ENCODE assay signal across 8 cellular contexts in the genomic region with DNA sequence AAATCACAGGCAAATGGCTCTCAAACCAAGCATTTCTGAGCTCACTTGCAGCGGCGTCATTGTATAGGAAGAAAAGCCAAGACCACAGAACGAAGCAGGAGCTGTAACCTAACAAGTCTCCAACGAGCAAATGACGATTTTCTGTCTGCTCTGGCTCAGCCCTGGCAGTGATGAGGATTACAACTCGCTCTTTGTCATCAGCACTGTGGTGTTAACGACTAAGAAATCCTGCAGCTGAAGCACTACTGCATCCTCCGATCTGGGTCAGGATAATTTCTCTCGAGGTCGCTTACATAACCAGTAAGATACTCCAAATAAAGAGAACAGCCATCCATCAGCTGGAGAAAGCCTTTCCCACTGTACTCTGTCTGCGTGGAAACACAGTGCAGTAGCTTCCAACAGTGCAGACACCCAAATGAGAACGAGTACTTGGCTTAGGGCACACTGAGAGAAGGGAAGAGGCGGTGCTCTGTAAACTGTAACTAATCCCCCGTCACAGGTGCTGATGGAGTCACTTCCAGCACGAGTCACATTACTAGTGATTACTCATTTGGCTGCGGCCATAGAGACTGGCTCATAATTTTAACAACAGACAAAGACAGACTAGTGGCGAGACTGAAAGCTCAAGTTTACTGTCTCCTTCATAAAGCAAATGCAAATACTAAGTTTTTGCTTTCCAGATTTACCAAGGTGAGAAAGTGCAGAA.
DNase-seq lines count a peak whose midpoint lies in the region; ATAC-seq and TF ChIP-seq lines count a peak whose summit lies in the region.

No MANE protein-coding gene starts in this region.

- H3K9ac ChIP-seq in GM23248 (peak overlapping the region; percentile 99), subcutaneous abdominal adipose tissue (ENCODE audit: low read length in 5 of 5) (peak overlapping the region in 4 of 5 donors; percentile 77 to 96 (median 86))

- no peaks in the 10 kb centered on the region for H3K9me2 ChIP-seq in GM23248 (ENCODE audit: insufficient read depth)

- in situ Hi-C loops in GM23248 (cut with MboI) = no loop called here

- peak; percentile 96 for ATAC-seq in foreskin keratinocyte

- no peaks in the 10 kb centered on the region for H3K36me3 ChIP-seq in GM23248 (ENCODE audit: low read depth)
- no peaks in the 10 kb centered on the region for H3K36me3 ChIP-seq in neuron (ENCODE audit: insufficient read depth, low read length)
- H3K36me3 ChIP-seq in subcutaneous abdominal adipose tissue (ENCODE audit: control insufficient read depth in 5 of 5, insufficient read depth in 5 of 5, low read length in 5 of 5) = no peaks in the 10 kb centered on the region

- H3K27ac ChIP-seq in GM23248 (peak overlapping the region; percentile 99), foreskin keratinocyte (peak overlapping the region; percentile 96), subcutaneous abdominal adipose tissue (ENCODE audit: low read depth, low read length) (peak overlapping the region; percentile 98)

- H3K9me3 ChIP-seq in GM23248 (ENCODE audit: low read depth) (no peaks in the 10 kb centered on the region), neuron (ENCODE audit: low read length) (no peaks in the 10 kb centered on the region), subcutaneous abdominal adipose tissue (ENCODE audit: control insufficient read depth in 5 of 5, low read length in 5 of 5) (no peaks in the 10 kb centered on the region)

- peak overlapping the region; percentile 100 for H3K4me2 ChIP-seq in GM23248 (ENCODE audit: unreplicated experiment)

- H2AFZ ChIP-seq in GM23248 (no peak overlapping the region), neuron (ENCODE audit: low read depth, low read length) (no peak overlapping the region)

- 1 to 4% methylated on average over 17 of the region's 17 CpGs for WGBS in GM23248 (ENCODE audit: low coverage in 1 of 2, low lambda C conversion rate in 2 of 2, missing lambda C conversion rate in 2 of 2), 2 experiments

- peak; percentile 59 for TF ChIP-seq CTCF in foreskin keratinocyte (conservative IDR thresholded peaks at IDR 0.05)

- H3K27me3 ChIP-seq in GM23248 (replicated peaks; ENCODE audit: insufficient read depth) = no peaks in the 10 kb centered on the region
- no peaks in the 10 kb centered on the region for H3K27me3 ChIP-seq in foreskin keratinocyte
- no peaks in the 10 kb centered on the region for H3K27me3 ChIP-seq in neuron (ENCODE audit: insufficient read depth, low read length)
- no peaks in the 10 kb centered on the region for H3K27me3 ChIP-seq in subcutaneous abdominal adipose tissue (ENCODE audit: control insufficient read depth in 5 of 5, insufficient read depth in 4 of 5, low read length in 5 of 5)

- peaks cover 44% of the 10 kb centered on the region for H3F3A ChIP-seq in GM23248 (ENCODE audit: insufficient read depth)

- DNase-seq in ELF-1 (ENCODE audit: low read depth, low spot score) = peak; percentile 90
- DNase-seq in GM23248 = peak; percentile 98
- peak; percentile 100 for DNase-seq in Kasumi-1 (lab: John Stamatoyannopoulos, UW)
- DNase-seq in RPMI8226 = peak; percentile 89
- DNase-seq in activated effector memory CD4-positive, alpha-beta T cell treated with anti-CD3 and anti-CD28 coated beads, Interleukin-2, amount 50 U/mL, for 16 hours = peak; percentile 89
- DNase-seq in foreskin keratinocyte = peak; percentile 94 to 96

- H3K4me1 ChIP-seq in GM23248 (ENCODE audit: insufficient read depth) (peaks cover 21% of the 10 kb centered on the region), foreskin keratinocyte (peaks cover 8% of the 10 kb centered on the region), neuron (ENCODE audit: insufficient read depth, low read length) (peaks cover 12% of the 10 kb centered on the region), subcutaneous abdominal adipose tissue (ENCODE audit: control insufficient read depth in 5 of 5, insufficient read depth in 5 of 5, low read length in 5 of 5) (peaks cover 0 to 26% (median 22%) of the 10 kb centered on the region in 5 donors)

- H3K79me2 ChIP-seq in GM23248 (ENCODE audit: insufficient read depth) = peaks cover 94% of the 10 kb centered on the region

- H3K4me3 ChIP-seq in GM23248 (peak overlapping the region; percentile 96), neuron (ENCODE audit: low read length) (peak overlapping the region; percentile 52), subcutaneous abdominal adipose tissue (ENCODE audit: low read depth in 1 of 5, low read length in 5 of 5) (peak overlapping the region; percentile 74 to 89 (median 78))

- no peaks in the 10 kb centered on the region for H4K20me1 ChIP-seq in GM23248 (ENCODE audit: insufficient read depth)

Comparison
In these comparisons a context has a peak if more than half of its experiments do, and no peak if none do; other contexts are left out.
1. Peak in every context shown above with its lines: DNase-seq, ATAC-seq, H3K4me3 ChIP-seq and H3K27ac ChIP-seq.